Comparison of ENCODE assay signal across 14 cellular contexts in the genomic region with DNA sequence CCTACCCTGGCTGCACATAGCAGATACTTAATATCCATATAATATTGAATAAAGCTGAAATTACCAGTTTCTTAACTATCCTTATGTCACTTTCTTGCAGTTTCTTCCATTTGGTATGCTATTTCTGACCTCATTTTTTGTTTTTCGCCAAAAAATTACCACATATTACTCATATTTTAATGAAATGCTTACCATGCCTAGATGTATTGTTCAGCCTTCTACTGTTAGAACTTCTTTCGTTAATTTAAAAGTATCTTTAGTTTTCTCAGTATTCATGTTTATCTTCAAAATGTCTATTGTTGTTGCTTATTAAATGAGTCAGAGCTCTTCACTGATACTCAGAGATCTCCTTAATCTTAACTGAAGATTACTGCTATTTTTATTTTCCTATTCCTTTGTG. TPM values are rescaled to one million over a fixed set of nuclear protein-coding genes. Genes with fewer than 3 reads are reported as not detected.
DNase-seq lines count a peak whose midpoint lies in the region; ATAC-seq, FAIRE-seq and TF ChIP-seq lines count a peak whose summit lies in the region.
"Had no signal": no experiment of that assay in that cellular context is flagged by ENCODE, and none has a peak within 500 bp of the region (broad histone marks: within the 10 kb centered on the region; RNA-seq: fewer than 3 reads in every experiment).

No MANE protein-coding gene starts in this region.

- peaks cover 63% of the 10 kb centered on the region for H3K36me3 Mint-ChIP-seq in activated naive CD4-positive, alpha-beta T cell treated with anti-CD3 and anti-CD28 coated beads, Interleukin-2, amount 10 ng/mL, durations not matched to agents 7 days and 5 days
- peaks cover 30% of the 10 kb centered on the region for H3K36me3 Mint-ChIP-seq in stimulated activated memory B cell treated with anti-CD40 and anti-IgM and Interleukin-4, amounts not matched to agents 10 μg/mL and 1 μg/mL and 100 μg/mL, for 72 hours

- ATAC-seq in stimulated activated memory B cell treated with anti-CD40 and anti-IgM and Interleukin-4, amounts not matched to agents 10 μg/mL and 1 μg/mL and 100 μg/mL, for 72 hours, result no peak
- ATAC-seq: K562 had no signal

- peak overlapping the region; percentile 29 for H3K27ac Mint-ChIP-seq in activated naive CD4-positive, alpha-beta T cell treated with anti-CD3 and anti-CD28 coated beads, Interleukin-2, amount 10 ng/mL, durations not matched to agents 7 days and 5 days
- peak overlapping the region; percentile 5 for H3K27ac Mint-ChIP-seq in stimulated activated memory B cell treated with anti-CD40 and anti-IgM and Interleukin-4, amounts not matched to agents 10 μg/mL and 1 μg/mL and 100 μg/mL, for 72 hours

- H3K27me3 ChIP-seq in SK-N-SH (ENCODE audit: insufficient read depth), result no peaks in the 10 kb centered on the region
- H3K27me3 ChIP-seq in endothelial cell of umbilical vein (ENCODE audit: control insufficient read depth in 2 of 2, insufficient read depth in 2 of 2, low read length in 2 of 2), result no peaks in the 10 kb centered on the region
- H3K27me3 ChIP-seq: uterus had no signal

- H3K36me3 ChIP-seq in SK-N-SH (replicated peaks in 1 of 2; ENCODE audit: control insufficient read depth in 1 of 2, insufficient read depth in 2 of 2, low read length in 1 of 2) (peaks cover 7 to 54% of the 10 kb centered on the region in 2 experiments), endothelial cell of umbilical vein (ENCODE audit: control insufficient read depth in 2 of 2, extremely low read depth in 1 of 2, insufficient read depth in 2 of 2, low read length in 2 of 2) (peaks cover 3 to 7% of the 10 kb centered on the region in 2 experiments)
- H3K36me3 ChIP-seq: uterus had no signal

- peaks cover 0 to 23% of the 10 kb centered on the region in 2 experiments; a peak in 1 of 4 replicates for H3K4me1 ChIP-seq in SK-N-SH (ENCODE audit: control insufficient read depth in 1 of 2, insufficient read depth in 2 of 2, low read depth in 1 of 2, low read length in 1 of 2)
- H3K4me1 ChIP-seq in endothelial cell of umbilical vein (ENCODE audit: control insufficient read depth, extremely low read depth, insufficient read depth, low read length), result peaks cover 13% of the 10 kb centered on the region
- H3K4me1 ChIP-seq: uterus had no signal

- H3K27me3 Mint-ChIP-seq in activated naive CD4-positive, alpha-beta T cell treated with anti-CD3 and anti-CD28 coated beads, Interleukin-2, amount 10 ng/mL, durations not matched to agents 7 days and 5 days, result no peaks in the 10 kb centered on the region
- H3K27me3 Mint-ChIP-seq in stimulated activated memory B cell treated with anti-CD40 and anti-IgM and Interleukin-4, amounts not matched to agents 10 μg/mL and 1 μg/mL and 100 μg/mL, for 72 hours, result no peaks in the 10 kb centered on the region

- H3K4me2 ChIP-seq in SK-N-SH (peak overlapping the region; percentile 54), endothelial cell of umbilical vein (ENCODE audit: insufficient read depth, low read length) (peak overlapping the region; percentile 38)

- H3K27ac ChIP-seq in SK-N-SH (ENCODE audit: low read depth in 2 of 2, low read length in 1 of 2) (peak overlapping the region in 1 of 2 experiments; percentile 63; a peak in 2 of 4 replicates), endothelial cell of umbilical vein (ENCODE audit: insufficient read depth, low read depth, low read length) (peak overlapping the region; percentile 48)
- H3K27ac ChIP-seq: uterus had no signal

- dilution Hi-C loops in endothelial cell of umbilical vein (cut with MboI; ENCODE audit: extremely low pct_ligation_motif_present, low sequenced_read_pairs), result no loop called here

- TF ChIP-seq CTCF in SK-N-SH (IDR thresholded peaks at IDR 0.05), result no peak
- TF ChIP-seq CTCF in endothelial cell of umbilical vein (IDR thresholded peaks at IDR 0.05; ENCODE audit: extremely low read depth in 1 of 2, insufficient read depth in 1 of 2, low read depth in 1 of 2, low read length in 2 of 2), result no peak

- POLR2A ChIA-PET in SK-N-SH (lab: Yijun Ruan, JAX) (no interaction called here), endothelial cell of umbilical vein (lab: Charles Lee) (no interaction called here)

- TF ChIP-seq POLR2A in endothelial cell of umbilical vein (IDR thresholded peaks at IDR 0.05; ENCODE audit: low read depth, low read length), result no peak

- WGBS in SK-N-SH (ENCODE audit: low lambda C conversion rate), result 65% methylated on average over 2 of the region's 2 CpGs

- TF ChIP-seq RAD21 in SK-N-SH (IDR thresholded peaks at IDR 0.05; ENCODE audit: low read length), result no peak

- H3K4me1 Mint-ChIP-seq in activated naive CD4-positive, alpha-beta T cell treated with anti-CD3 and anti-CD28 coated beads, Interleukin-2, amount 10 ng/mL, durations not matched to agents 7 days and 5 days, result peaks cover 73% of the 10 kb centered on the region
- H3K4me1 Mint-ChIP-seq in stimulated activated memory B cell treated with anti-CD40 and anti-IgM and Interleukin-4, amounts not matched to agents 10 μg/mL and 1 μg/mL and 100 μg/mL, for 72 hours, result peaks cover 80% of the 10 kb centered on the region

- no TSS peak for BruUV-seq in endothelial cell of umbilical vein (replicated peaks; lab: Mats Ljungman, UMichigan)

- no peak overlapping the region for H3K4me3 Mint-ChIP-seq in activated naive CD4-positive, alpha-beta T cell treated with anti-CD3 and anti-CD28 coated beads, Interleukin-2, amount 10 ng/mL, durations not matched to agents 7 days and 5 days
- no peak overlapping the region for H3K4me3 Mint-ChIP-seq in stimulated activated memory B cell treated with anti-CD40 and anti-IgM and Interleukin-4, amounts not matched to agents 10 μg/mL and 1 μg/mL and 100 μg/mL, for 72 hours

- TF ChIP-seq EP300 in SK-N-SH (IDR thresholded peaks at IDR 0.05; ENCODE audit: borderline replicate concordance in 1 of 2, low read depth in 1 of 2, low read length in 1 of 2), result no peak

- intact Hi-C loops in endothelial cell of umbilical vein (cut with micrococcal nuclease), result no loop called here

- H3K79me2 ChIP-seq in SK-N-SH (ENCODE audit: insufficient read depth) (peaks cover 100% of the 10 kb centered on the region), endothelial cell of umbilical vein (ENCODE audit: control insufficient read depth, insufficient read depth, low read length) (peaks cover 100% of the 10 kb centered on the region)

- peaks cover 15% of the 10 kb centered on the region for H3K9me3 Mint-ChIP-seq in activated naive CD4-positive, alpha-beta T cell treated with anti-CD3 and anti-CD28 coated beads, Interleukin-2, amount 10 ng/mL, durations not matched to agents 7 days and 5 days
- H3K9me3 Mint-ChIP-seq in stimulated activated memory B cell treated with anti-CD40 and anti-IgM and Interleukin-4, amounts not matched to agents 10 μg/mL and 1 μg/mL and 100 μg/mL, for 72 hours, result no peaks in the 10 kb centered on the region

- no peaks in the 10 kb centered on the region for H3K9me1 ChIP-seq in endothelial cell of umbilical vein (replicated peaks; ENCODE audit: control insufficient read depth, extremely low read depth, insufficient read depth, low read length)

- H3K9ac ChIP-seq in SK-N-SH (no peak overlapping the region; the same call in 1 of the 2 replicates), endothelial cell of umbilical vein (replicated peaks; ENCODE audit: extremely low read depth, insufficient read depth, low read length) (peak overlapping the region; percentile 28)

- no peak for DNase-seq in activated naive CD4-positive, alpha-beta T cell treated with anti-CD3 and anti-CD28 coated beads, Interleukin-2, amount 10 ng/mL, durations not matched to agents 7 days and 5 days
- DNase-seq in activated naive CD4-positive, alpha-beta T cell treated with anti-CD3 and anti-CD28 coated beads, Interleukin-2, amount 50 U/mL, for 16 hours, result no peak
- DNase-seq in SK-N-SH (no peak), endothelial cell of umbilical vein (ENCODE audit: low read depth, low spot score) (no peak), NCI-H226 (no peak), NCI-H1436 treated with DMSO at 0.1 percent for 48 hours (lab: John Stamatoyannopoulos, UW) (no peak)
- DNase-seq in stimulated activated CD4-positive, alpha-beta T cell treated with anti-CD3 and anti-CD28 coated beads, Interleukin-2, amount 100 ng/mL, for 48 hours, result no peak
- DNase-seq: DMS79, NCI-H1417 treated with DMSO at 0.1 percent for 48 hours, NCI-H524 treated with DMSO at 0.1 percent for 48 hours, T-helper 9 cell, uterus had no signal

- H2AFZ ChIP-seq in SK-N-SH (ENCODE audit: low read depth) (no peak overlapping the region), endothelial cell of umbilical vein (ENCODE audit: low read depth, low read length) (no peak overlapping the region)

- peaks cover 50% of the 10 kb centered on the region for H3F3A ChIP-seq in SK-N-SH (replicated peaks; ENCODE audit: insufficient read depth)

- no peak overlapping the region for H3K4me3 ChIP-seq in SK-N-SH (ENCODE audit: low read depth in 2 of 2, low read length in 1 of 2)
- H3K4me3 ChIP-seq in endothelial cell of umbilical vein (replicated peaks in 1 of 3; ENCODE audit: insufficient read depth in 1 of 3, low read depth in 1 of 3, low read length in 3 of 3), result peak overlapping the region in 1 of 3 experiments; percentile 9
- H3K4me3 ChIP-seq: K562, uterus had no signal

- no peaks in the 10 kb centered on the region for H3K9me2 ChIP-seq in SK-N-SH

- H4K20me1 ChIP-seq in SK-N-SH (ENCODE audit: insufficient read depth), result peaks cover 100% of the 10 kb centered on the region
- H4K20me1 ChIP-seq in endothelial cell of umbilical vein (replicated peaks; ENCODE audit: control insufficient read depth, extremely low read depth, insufficient read depth, low read length), result peaks cover 7% of the 10 kb centered on the region

- FAIRE-seq in endothelial cell of umbilical vein (lab: Jason Lieb, UNC), result peak; percentile 68
- FAIRE-seq: K562 had no signal

- CTCF ChIA-PET in activated naive CD4-positive, alpha-beta T cell treated with anti-CD3 and anti-CD28 coated beads, Interleukin-2, amount 10 ng/mL, durations not matched to agents 7 days and 5 days (lab: Charles Lee), result no interaction called here
- CTCF ChIA-PET in SK-N-SH (lab: Yijun Ruan, JAX) (interaction anchor here (0.7 to 1.1 kb wide), 2 partner anchors 23 to 408 kb away, joined by 3 read pairs; no protein-coding TSS in a partner anchor), endothelial cell of umbilical vein (lab: Charles Lee) (no interaction called here)

- no peaks in the 10 kb centered on the region; the same call in 1 of the 2 replicates for H3K9me3 ChIP-seq in SK-N-SH
- no peaks in the 10 kb centered on the region for H3K9me3 ChIP-seq in endothelial cell of umbilical vein (replicated peaks; ENCODE audit: control insufficient read depth, insufficient read depth, low read length)

RNA-seq across cellular contexts. Expression of a gene that starts 20.5 kb away (rescaled TPM):
- polyA plus RNA-seq in SK-N-SH (2012; rRNA removed) (128 and 140 TPM in 2 replicates), endothelial cell of umbilical vein (95.7 and 147 TPM in 2 replicates)
- polyA plus RNA-seq in SK-N-SH (2012; cell fraction: cytosol; rRNA removed), result 185 and 241 TPM in 2 replicates
- 44.7 and 80.8 TPM in 2 replicates for polyA plus RNA-seq in SK-N-SH (2012; cell fraction: nucleus; rRNA removed)
- total RNA-seq in endothelial cell of umbilical vein, result 174 and 186 TPM in 2 replicates
- 134 and 158 TPM in 2 replicates for polyA plus RNA-seq in endothelial cell of umbilical vein (2011; cell fraction: cytosol; rRNA removed)
- polyA plus RNA-seq in endothelial cell of umbilical vein (2011; cell fraction: nucleus; rRNA removed), result 79.7 and 107 TPM in 2 replicates
- polyA plus RNA-seq in endothelial cell of umbilical vein (2012), result 241 and 294 TPM in 2 replicates
- 67.5 and 82.2 TPM in 2 replicates for polyA minus RNA-seq in endothelial cell of umbilical vein
- polyA minus RNA-seq in endothelial cell of umbilical vein (2011; cell fraction: cytosol; rRNA and poly(A)+ RNA removed), result 82.6 TPM
- 64.4 and 94.8 TPM in 2 replicates for polyA minus RNA-seq in endothelial cell of umbilical vein (2011; cell fraction: nucleus; rRNA and poly(A)+ RNA removed)

RNA-seq across cellular contexts. Expression of a gene that starts 55.6 kb away (rescaled TPM):
- 30.9 and 47.5 TPM in 2 replicates for polyA plus RNA-seq in SK-N-SH (2012; rRNA removed)
- polyA plus RNA-seq in SK-N-SH (2012; cell fraction: cytosol; rRNA removed), result 28.8 and 42.6 TPM in 2 replicates
- 48.3 and 78.5 TPM in 2 replicates for polyA plus RNA-seq in SK-N-SH (2012; cell fraction: nucleus; rRNA removed)
- total RNA-seq in endothelial cell of umbilical vein, result 64.0 and 78.7 TPM in 2 replicates
- polyA plus RNA-seq in endothelial cell of umbilical vein, result 18.0 and 24.0 TPM in 2 replicates
- 32.6 and 38.5 TPM in 2 replicates for polyA plus RNA-seq in endothelial cell of umbilical vein (2011; cell fraction: cytosol; rRNA removed)
- 113 and 127 TPM in 2 replicates for polyA plus RNA-seq in endothelial cell of umbilical vein (2011; cell fraction: nucleus; rRNA removed)
- polyA plus RNA-seq in endothelial cell of umbilical vein (2012), result 46.4 and 71.9 TPM in 2 replicates
- polyA minus RNA-seq in endothelial cell of umbilical vein, result 37.3 and 47.5 TPM in 2 replicates
- polyA minus RNA-seq in endothelial cell of umbilical vein (2011; cell fraction: cytosol; rRNA and poly(A)+ RNA removed), result 49.8 TPM
- polyA minus RNA-seq in endothelial cell of umbilical vein (2011; cell fraction: nucleus; rRNA and poly(A)+ RNA removed), result 53.7 and 69.7 TPM in 2 replicates
